Comparison of ENCODE assay signal across 20 cellular contexts in genomic region chr1:183733610-183734219, GRCh38.
DNase-seq lines count a peak whose midpoint lies in the region; ATAC-seq and TF ChIP-seq lines count a peak whose summit lies in the region.
"Had no signal": no experiment of that assay in that cellular context is flagged by ENCODE, and none has a peak within 500 bp of the region (broad histone marks: within the 10 kb centered on the region; RNA-seq: fewer than 3 reads in every experiment).

No MANE protein-coding gene starts in this region.

- peak overlapping the region; percentile 72 for H3K27ac ChIP-seq in subcutaneous abdominal adipose tissue (ENCODE audit: low read depth, low read length)

- no peaks in the 10 kb centered on the region for H3K36me3 ChIP-seq in subcutaneous abdominal adipose tissue (ENCODE audit: control insufficient read depth in 5 of 5, insufficient read depth in 5 of 5, low read length in 5 of 5)
- H3K36me3 ChIP-seq: HAP-1, upper lobe of left lung had no signal

- peak; percentile 38 for DNase-seq in NCI-H2227 treated with DMSO at 0.1 percent for 48 hours (lab: John Stamatoyannopoulos, UW)
- no peak for DNase-seq in NCI-H2227 (lab: John Stamatoyannopoulos, UW; ENCODE audit: unreplicated experiment)
- DNase-seq in NCI-H526 treated with DMSO at 0.1 percent for 48 hours (lab: John Stamatoyannopoulos, UW) = peak; percentile 28
- DNase-seq in globus pallidus (ENCODE audit: low spot score) = peak; percentile 20
- DNase-seq in foreskin fibroblast = no peak
- no peak for DNase-seq in NCI-H146 treated with DMSO at 0.1 percent for 48 hours (lab: John Stamatoyannopoulos, UW; ENCODE audit: unreplicated experiment)
- DNase-seq: activated CD4-positive, alpha-beta T cell treated with anti-CD3 and anti-CD28 coated beads for 48 hours; activated CD8-positive, alpha-beta memory T cell treated with anti-CD3 and anti-CD28 coated beads, Interleukin-2, amount 50 U/mL, for 48 hours; activated gamma-delta T cell treated with Interleukin-2 at 50 U/mL for 16 hours; CD4-positive, alpha-beta T cell; immature natural killer cell; Karpas-422; mammary epithelial cell; NCI-H1092; upper lobe of left lung had no signal

- H3K9me3 ChIP-seq in subcutaneous abdominal adipose tissue (ENCODE audit: control insufficient read depth in 5 of 5, low read length in 5 of 5) = no peaks in the 10 kb centered on the region
- H3K9me3 ChIP-seq: HAP-1, upper lobe of left lung had no signal

- ATAC-seq in GM19328 (IDR thresholded peaks at IDR 0.05; ENCODE audit: unreplicated experiment) = no peak
- ATAC-seq: natural killer cell treated with Interleukin-12 subunit alpha and Interleukin-12 subunit beta and Interleukin-15 and Interleukin-18, amount 100 ng/mL, for 72 hours; stimulated activated memory B cell treated with anti-CD40 and anti-IgM and Interleukin-4, amounts not matched to agents 10 μg/mL and 1 μg/mL and 100 μg/mL, for 72 hours had no signal

- H3K9ac ChIP-seq in subcutaneous abdominal adipose tissue (ENCODE audit: low read length in 5 of 5) = peak overlapping the region in 2 of 5 donors; percentile 48 to 81

- peaks cover 3 to 50% (median 36%) of the 10 kb centered on the region in 5 donors for H3K4me1 ChIP-seq in subcutaneous abdominal adipose tissue (ENCODE audit: control insufficient read depth in 5 of 5, insufficient read depth in 5 of 5, low read length in 5 of 5)

- no peak for TF ChIP-seq CTCF in foreskin fibroblast (IDR thresholded peaks at IDR 0.05; ENCODE audit: low read depth, low read length)

- no peaks in the 10 kb centered on the region for H3K27me3 ChIP-seq in subcutaneous abdominal adipose tissue (ENCODE audit: control insufficient read depth in 5 of 5, insufficient read depth in 4 of 5, low read length in 5 of 5)
- H3K27me3 ChIP-seq: upper lobe of left lung had no signal

- H3K4me3 ChIP-seq in subcutaneous abdominal adipose tissue (ENCODE audit: low read depth in 1 of 5, low read length in 5 of 5) (no peak overlapping the region), foreskin fibroblast (ENCODE audit: low read depth in 1 of 2, low read length in 2 of 2) (no peak overlapping the region)
- H3K4me3 ChIP-seq: HAP-1, upper lobe of left lung had no signal

Comparison
In these comparisons a context has a peak if more than half of its experiments do, and no peak if none do; other contexts are left out.
1. DNase-seq: peak in NCI-H2227 treated with DMSO at 0.1 percent for 48 hours (single experiment), NCI-H526 treated with DMSO at 0.1 percent for 48 hours (single experiment) and globus pallidus (single experiment); none in NCI-H2227 (single experiment), foreskin fibroblast (0 of 2) and NCI-H146 treated with DMSO at 0.1 percent for 48 hours (single experiment).